Comparison of ENCODE assay signal across 13 cellular contexts in genomic region chr9:121277026-121277425, GRCh38. TPM values are rescaled to one million over a fixed set of nuclear protein-coding genes. Genes with fewer than 3 reads are reported as not detected.
A peak's percentile ranks its signal among the peaks of the same experiment; 100 is the strongest.
DNase-seq lines count a peak whose midpoint lies in the region; ATAC-seq and TF ChIP-seq lines count a peak whose summit lies in the region.
"Had no signal": no experiment of that assay in that cellular context is flagged by ENCODE, and none has a peak within 500 bp of the region (broad histone marks: within the 10 kb centered on the region; RNA-seq: fewer than 3 reads in every experiment).

No MANE protein-coding gene starts in this region.

- DNase-seq in mammary epithelial cell (no peak), foreskin melanocyte (no peak)
- DNase-seq in activated CD4-positive, alpha-beta T cell treated with anti-CD3 and anti-CD28 coated beads for 4 hours = no peak
- no peak for DNase-seq in T-helper 2 cell treated with Interferon-gamma antibody and Interleukin-4, amounts not matched to agents 5 μg/mL and 100 μg/mL, for 36 hours (ENCODE audit: low spot score)
- DNase-seq: activated naive CD4-positive, alpha-beta T cell; MV-4-11; stimulated activated CD4-positive, alpha-beta T cell treated with anti-CD3 and anti-CD28 coated beads, Interleukin-2, amount 100 ng/mL, for 48 hours had no signal

- peaks cover 2% of the 10 kb centered on the region for H3K4me1 Mint-ChIP-seq in T-helper 2 cell treated with Interferon-gamma antibody and Interleukin-4, amounts not matched to agents 5 μg/mL and 100 μg/mL, for 36 hours (ENCODE audit: low read depth)

- in situ Hi-C loops in mammary epithelial cell (cut with MboI; ENCODE audit: low sequenced_read_pairs in 2 of 2) = no loop called here

- POLR2A ChIA-PET in HEK293 (lab: Yijun Ruan, JAX) = interaction anchor here (1.2 to 2.4 kb wide), 2 partner anchors 9 to 10 kb away, joined by 4 to 17 read pairs; partner anchors contain the start of gene GSN

- H3K79me2 ChIP-seq in mammary epithelial cell (ENCODE audit: insufficient read depth, low read length) = peaks cover 74% of the 10 kb centered on the region

- H3K27ac Mint-ChIP-seq in T-helper 2 cell treated with Interferon-gamma antibody and Interleukin-4, amounts not matched to agents 5 μg/mL and 100 μg/mL, for 36 hours = no peak overlapping the region
- H3K27ac Mint-ChIP-seq: WTC11 had no signal

- CTCF ChIA-PET in HEK293 (lab: Yijun Ruan, JAX) (interaction anchor here (0.9 to 3.2 kb wide), 10 partner anchors 9 to 530 kb away, joined by 5 to 82 read pairs (median 15); partner anchors contain the start of gene GSN), mammary epithelial cell (lab: Charles Lee; ENCODE audit: low non-redundant PET) (interaction anchor here (2.4 kb wide), 1 partner anchor 10 kb away, joined by 19 read pairs; no protein-coding TSS in a partner anchor)

- H2AFZ ChIP-seq in mammary epithelial cell (ENCODE audit: low read depth, low read length) = no peak overlapping the region

- H3K9me3 Mint-ChIP-seq in T-helper 2 cell treated with Interferon-gamma antibody and Interleukin-4, amounts not matched to agents 5 μg/mL and 100 μg/mL, for 36 hours = no peaks in the 10 kb centered on the region
- H3K9me3 Mint-ChIP-seq: WTC11 had no signal

- WGBS in mammary epithelial cell (ENCODE audit: low coverage, missing lambda C conversion rate) = 100% methylated on average over 1 of the region's 1 CpG
- WGBS in mesodermal cell (ENCODE audit: insufficient coverage in 2 of 2), 2 experiments = 100% methylated on average over 1 of the region's 1 CpG

- peak overlapping the region; percentile 77 for H3K4me2 ChIP-seq in mammary epithelial cell (ENCODE audit: insufficient read depth, low read depth, low read length)

- ATAC-seq in GM21367 (IDR thresholded peaks at IDR 0.05; ENCODE audit: unreplicated experiment) = no peak
- ATAC-seq: WTC11 had no signal

- H3K4me1 ChIP-seq in HEK293 (ENCODE audit: control insufficient read depth, insufficient read depth, low read length) (peaks cover 3% of the 10 kb centered on the region; the same call in 1 of the 2 replicates), mammary epithelial cell (ENCODE audit: insufficient read depth, low read length) (peaks cover 68% of the 10 kb centered on the region), mesodermal cell (ENCODE audit: control insufficient read depth, insufficient read depth, low read length, poor library complexity, severe bottlenecking) (peaks cover 33% of the 10 kb centered on the region), subcutaneous abdominal adipose tissue (ENCODE audit: control insufficient read depth in 5 of 5, insufficient read depth in 5 of 5, low read length in 5 of 5) (peaks cover 15 to 60% (median 50%) of the 10 kb centered on the region in 5 donors)

- no peaks in the 10 kb centered on the region for H3K27me3 ChIP-seq in mammary epithelial cell (ENCODE audit: insufficient read depth, low read length)
- H3K27me3 ChIP-seq in subcutaneous abdominal adipose tissue (ENCODE audit: control insufficient read depth in 5 of 5, insufficient read depth in 4 of 5, low read length in 5 of 5) = no peaks in the 10 kb centered on the region
- H3K27me3 ChIP-seq: cardiac muscle cell had no signal

- H3K9ac ChIP-seq in mammary epithelial cell (ENCODE audit: insufficient read depth, low read length) (no peak overlapping the region), subcutaneous abdominal adipose tissue (ENCODE audit: low read length in 5 of 5) (no peak overlapping the region)

- BruUV-seq in mammary epithelial cell (replicated peaks; lab: Mats Ljungman, UMichigan) = no TSS peak

- H3K9me3 ChIP-seq in HEK293 (ENCODE audit: control insufficient read depth, insufficient read depth, low read depth, low read length) = no peaks in the 10 kb centered on the region
- H3K9me3 ChIP-seq in mammary epithelial cell (replicated peaks; ENCODE audit: insufficient read depth, low read length) = no peaks in the 10 kb centered on the region
- no peaks in the 10 kb centered on the region for H3K9me3 ChIP-seq in mesodermal cell (ENCODE audit: control insufficient read depth, low read length)
- no peaks in the 10 kb centered on the region for H3K9me3 ChIP-seq in subcutaneous abdominal adipose tissue (ENCODE audit: control insufficient read depth in 5 of 5, low read length in 5 of 5)

- no peaks in the 10 kb centered on the region for H3K36me3 Mint-ChIP-seq in T-helper 2 cell treated with Interferon-gamma antibody and Interleukin-4, amounts not matched to agents 5 μg/mL and 100 μg/mL, for 36 hours (ENCODE audit: low read depth)

- dilution Hi-C loops in mammary epithelial cell (cut with HindIII; ENCODE audit: low sequenced_read_pairs) = no loop called here

- H3K27me3 Mint-ChIP-seq in T-helper 2 cell treated with Interferon-gamma antibody and Interleukin-4, amounts not matched to agents 5 μg/mL and 100 μg/mL, for 36 hours (ENCODE audit: low read depth) = peaks cover 5% of the 10 kb centered on the region

- no peaks in the 10 kb centered on the region for H4K20me1 ChIP-seq in mammary epithelial cell (ENCODE audit: insufficient read depth, low read length)

- H3K36me3 ChIP-seq in HEK293 (ENCODE audit: control insufficient read depth in 2 of 2, insufficient read depth in 1 of 2, low read length in 2 of 2) = no peaks in the 10 kb centered on the region
- no peaks in the 10 kb centered on the region for H3K36me3 ChIP-seq in mammary epithelial cell (ENCODE audit: insufficient read depth, low read length)
- H3K36me3 ChIP-seq in mesodermal cell (ENCODE audit: control insufficient read depth, insufficient read depth, low read length) = peaks cover 25% of the 10 kb centered on the region
- H3K36me3 ChIP-seq in subcutaneous abdominal adipose tissue (ENCODE audit: control insufficient read depth in 5 of 5, insufficient read depth in 5 of 5, low read length in 5 of 5) = no peaks in the 10 kb centered on the region
- H3K36me3 ChIP-seq: cardiac muscle cell had no signal

- no peak overlapping the region for H3K4me3 Mint-ChIP-seq in T-helper 2 cell treated with Interferon-gamma antibody and Interleukin-4, amounts not matched to agents 5 μg/mL and 100 μg/mL, for 36 hours
- H3K4me3 Mint-ChIP-seq: WTC11 had no signal

- H3K4me3 ChIP-seq in HEK293 (ENCODE audit: low read depth, low read length) (no peak overlapping the region), mammary epithelial cell (replicated peaks in 1 of 3; ENCODE audit: insufficient read depth in 1 of 3, low read depth in 2 of 3, low read length in 3 of 3) (no peak overlapping the region), mesodermal cell (ENCODE audit: extremely low read depth, insufficient read depth, low read length, poor library complexity, severe bottlenecking) (no peak overlapping the region), subcutaneous abdominal adipose tissue (ENCODE audit: low read depth in 1 of 5, low read length in 5 of 5) (no peak overlapping the region)
- H3K4me3 ChIP-seq: cardiac muscle cell had no signal

- intact Hi-C loops in mammary epithelial cell (cut with micrococcal nuclease) = no loop called here

- H3K27ac ChIP-seq in HEK293 (ENCODE audit: extremely low read depth, low read depth, low read length) (no peak overlapping the region), mammary epithelial cell (ENCODE audit: insufficient read depth, low read depth, low read length) (peak overlapping the region; percentile 90), mesodermal cell (ENCODE audit: low read depth, low read length, severe bottlenecking) (peak overlapping the region; percentile 89), subcutaneous abdominal adipose tissue (ENCODE audit: low read depth, low read length) (peak overlapping the region; percentile 33)
- H3K27ac ChIP-seq: cardiac muscle cell had no signal

- TF ChIP-seq CTCF in HEK293 (tag by site-specific recombination; IDR thresholded peaks at IDR 0.05) (no peak), mammary epithelial cell (conservative IDR thresholded peaks at IDR 0.05 in 1 of 2, IDR thresholded peaks at IDR 0.05 in 1 of 2; ENCODE audit: extremely low read depth in 1 of 2, insufficient read depth in 1 of 2, low read depth in 1 of 2, low read length in 2 of 2) (no peak)

TF ChIP-seq in HEK293, 187 proteins besides CTCF, POLR2A, EP300 and RAD21:
- TF ChIP-seq ATF2 (tag by site-specific recombination; IDR thresholded peaks at IDR 0.05; ENCODE audit: low read depth) (0 out of 2 replicates have a peak, but pooled peaks have one; percentile 26), ZNF629 (tag by site-specific recombination; IDR thresholded peaks at IDR 0.05) (peak; percentile 34; the same call in 1 of the 2 replicates), ZNF112 (tag by site-specific recombination; IDR thresholded peaks at IDR 0.05) (no peak)

RNA-seq across cellular contexts. Expression of gene GSN, which starts 9.1 kb away (rescaled TPM):
- total RNA-seq in mammary epithelial cell = 100 to 1,000 TPM; 196 to 723 TPM
- polyA plus RNA-seq in mammary epithelial cell = 462 TPM
- polyA minus RNA-seq in mammary epithelial cell = 325 TPM
- 329 TPM for polyA plus RNA-seq in mesodermal cell (2013, experiment 1 of 2)
- polyA plus RNA-seq in mesodermal cell (2013, experiment 2 of 2) = 247 TPM
